31 cellular contexts compared by ENCODE assay signal in the genomic region with DNA sequence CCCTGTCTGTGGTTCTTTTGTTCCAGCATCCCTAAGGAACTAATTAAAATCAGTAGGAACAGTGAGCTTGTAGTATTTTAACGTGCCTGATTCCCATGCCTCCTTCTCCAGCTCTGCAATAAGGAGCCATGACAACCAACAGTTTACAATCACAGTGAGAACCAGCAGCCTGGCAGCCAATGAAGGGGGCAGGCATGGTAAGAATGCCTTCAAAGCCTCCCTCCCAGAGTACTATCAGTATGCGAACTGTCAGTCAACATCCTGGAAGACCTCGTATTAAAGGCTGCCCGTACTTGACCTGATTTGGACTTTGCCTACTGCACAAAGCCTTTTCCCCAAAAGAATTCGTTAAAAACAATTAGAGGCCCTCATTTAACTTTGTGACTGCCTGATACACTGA. TPM values are rescaled to one million over a fixed set of nuclear protein-coding genes. Genes with fewer than 3 reads are reported as not detected.
"Had no signal": no experiment of that assay in that cellular context is flagged by ENCODE, and none has a peak within 500 bp of the region (broad histone marks: within the 10 kb centered on the region; RNA-seq: fewer than 3 reads in every experiment).

No MANE protein-coding gene starts in this region.

- H3K27me3 ChIP-seq: esophagus squamous epithelium, hepatocyte, sigmoid colon, stomach, thyroid gland, upper lobe of right lung had no signal

- H3K36me3 ChIP-seq: esophagus squamous epithelium, neutrophil, sigmoid colon, stomach, thyroid gland, upper lobe of right lung, WERI-Rb-1 had no signal

- ATAC-seq: left lobe of liver; stimulated activated naive B cell treated with anti-CD40 and anti-IgM and Interleukin-4, amounts not matched to agents 10 μg/mL and 1 μg/mL and 100 μg/mL, for 72 hours; upper lobe of right lung had no signal

- DNase-seq: activated CD4-positive, alpha-beta memory T cell treated with anti-CD3 and anti-CD28 coated beads, Interleukin-2, amount 10 ng/mL, durations not matched to agents 7 days and 5 days; activated CD4-positive, alpha-beta T cell treated with anti-CD3 and anti-CD28 coated beads for 1 hour; activated CD4-positive, alpha-beta T cell treated with anti-CD3 and anti-CD28 coated beads, Interleukin-2, amount 10 ng/mL, durations not matched to agents 7 days and 5 days; activated CD8-positive, alpha-beta memory T cell treated with anti-CD3 and anti-CD28 coated beads, Interleukin-2, amount 50 U/mL, for 48 hours; activated gamma-delta T cell; activated naive CD4-positive, alpha-beta T cell treated with anti-CD3 and anti-CD28 coated beads, Interleukin-2, amount 50 U/mL, for 16 hours; activated T-cell treated with anti-CD3 and anti-CD28 coated beads, Interleukin-2, amount 50 U/mL, for 24 hours; amniotic stem cell; central memory CD4-positive, alpha-beta T cell; effector CD4-positive, alpha-beta T cell; esophagus squamous epithelium; sigmoid colon; small intestine; stimulated activated CD4-positive, alpha-beta T cell treated with anti-CD3 and anti-CD28 coated beads, Interleukin-1b, Interleukin-23, amount 100 ng/mL, for 48 hours; stimulated activated naive B cell treated with anti-CD40 and anti-IgM and Interleukin-4, amounts not matched to agents 10 μg/mL and 1 μg/mL and 100 μg/mL, for 72 hours; stomach; SW 1271; T-helper 9 cell; thyroid gland; upper lobe of right lung; WERI-Rb-1 had no signal

- H3K4me1 ChIP-seq: esophagus squamous epithelium, sigmoid colon, stomach, thyroid gland, upper lobe of right lung had no signal

- H3K4me3 ChIP-seq: esophagus squamous epithelium, hepatocyte, lung, sigmoid colon, stomach, thyroid gland, upper lobe of right lung had no signal

- H3K9me3 ChIP-seq: esophagus squamous epithelium, neutrophil, sigmoid colon, stomach, thyroid gland, upper lobe of right lung had no signal

- H3K27ac ChIP-seq: epithelial cell of prostate, esophagus squamous epithelium, hepatocyte, neutrophil, sigmoid colon, stomach, thyroid gland, upper lobe of right lung, WERI-Rb-1 had no signal

RNA-seq across cellular contexts. Expression of gene ZPBP, which starts 7.7 kb away (rescaled TPM):
- total RNA-seq: activated CD4-positive, alpha-beta memory T cell treated with anti-CD3 and anti-CD28 coated beads, Interleukin-2, amount 10 ng/mL, durations not matched to agents 7 days and 5 days; activated CD4-positive, alpha-beta T cell treated with anti-CD3 and anti-CD28 coated beads, Interleukin-2, amount 10 ng/mL, durations not matched to agents 7 days and 5 days; astrocyte; esophagus squamous epithelium; hepatocyte; left lobe of liver; mesenteric fat pad; mucosa of gallbladder; osteocyte; posterior vena cava; sigmoid colon; stomach; upper lobe of right lung had no signal
- polyA plus RNA-seq: hepatocyte, sigmoid colon, small intestine, stomach had no signal
